Comparison of ENCODE assay signal across 19 cellular contexts in genomic region chr10:76393875-76394706, GRCh38.
DNase-seq lines count a peak whose midpoint lies in the region; ATAC-seq and TF ChIP-seq lines count a peak whose summit lies in the region.
"Had no signal": no experiment of that assay in that cellular context is flagged by ENCODE, and none has a peak within 500 bp of the region (broad histone marks: within the 10 kb centered on the region; RNA-seq: fewer than 3 reads in every experiment).

No MANE protein-coding gene starts in this region.

- H3K27me3 ChIP-seq in right atrium auricular region (no peaks in the 10 kb centered on the region), prostate gland (replicated peaks; ENCODE audit: insufficient read depth) (no peaks in the 10 kb centered on the region), upper lobe of left lung (no peaks in the 10 kb centered on the region)

- H3K27ac Mint-ChIP-seq in natural killer cell: no peak overlapping the region
- H3K27ac Mint-ChIP-seq: H9 had no signal

- H3K36me3 Mint-ChIP-seq in natural killer cell: no peaks in the 10 kb centered on the region

- ATAC-seq in upper lobe of left lung (ENCODE audit: low FRiP score in 2 of 2) (no peak), natural killer cell (no peak)
- ATAC-seq: A549, GM12878, K562 had no signal

- H3K4me3 ChIP-seq in right atrium auricular region (no peak overlapping the region), choroid plexus epithelial cell (ENCODE audit: low read depth, low read length) (no peak overlapping the region), prostate gland (no peak overlapping the region), upper lobe of left lung (no peak overlapping the region)
- H3K4me3 ChIP-seq: A549, GM12878, K562 had no signal

- intact Hi-C loops in cardiac septum (cut with DNase I) (loop anchor here (10.0 kb wide), 1 partner anchor 79 kb away; no protein-coding TSS in a partner anchor), prostate gland (cut with DNase I) (no loop called here), natural killer cell (cut with micrococcal nuclease) (no loop called here)

- TF ChIP-seq EP300 in upper lobe of left lung (IDR thresholded peaks at IDR 0.05): no peak

- peaks cover 0 to 50% of the 10 kb centered on the region in 2 donors for H3K4me1 ChIP-seq in right atrium auricular region
- H3K4me1 ChIP-seq in prostate gland (replicated peaks): peaks cover 7% of the 10 kb centered on the region
- no peaks in the 10 kb centered on the region for H3K4me1 ChIP-seq in upper lobe of left lung
- H3K4me1 ChIP-seq: A549 had no signal

- H3K27ac ChIP-seq in right atrium auricular region: peak overlapping the region; percentile 70 to 76
- peak overlapping the region in 1 of 2 donors; percentile 44 for H3K27ac ChIP-seq in prostate gland
- H3K27ac ChIP-seq in upper lobe of left lung: no peak overlapping the region
- H3K27ac ChIP-seq: A549, C4-2B, RWPE1 had no signal

- no peaks in the 10 kb centered on the region for H3K27me3 Mint-ChIP-seq in natural killer cell (ENCODE audit: low read depth in 2 of 2)

- no peak overlapping the region for H3K4me3 Mint-ChIP-seq in natural killer cell
- H3K4me3 Mint-ChIP-seq: H9 had no signal

- no peaks in the 10 kb centered on the region for H3K4me1 Mint-ChIP-seq in natural killer cell

- H3K9me3 Mint-ChIP-seq in natural killer cell: peaks cover 0 to 2% of the 10 kb centered on the region in 2 donors
- H3K9me3 Mint-ChIP-seq: H9 had no signal

- DNase-seq in right atrium auricular region (ENCODE audit: low spot score): no peak
- DNase-seq in cardiac septum (ENCODE audit: low spot score): no peak
- peak; percentile 15 for DNase-seq in choroid plexus epithelial cell (ENCODE audit: low read depth)
- DNase-seq in prostate gland (ENCODE audit: low spot score): peak; percentile 38
- no peak for DNase-seq in HT-29 (ENCODE audit: low spot score)
- DNase-seq in upper lobe of left lung: no peak
- no peak for DNase-seq in natural killer cell
- DNase-seq: DMS53, H9, NCI-H1048, NCI-H146, NCI-H345, NCI-H526 treated with DMSO at 0.1 percent for 48 hours, OCI-M1 had no signal

- H3K36me3 ChIP-seq in right atrium auricular region (no peaks in the 10 kb centered on the region), prostate gland (no peaks in the 10 kb centered on the region), upper lobe of left lung (no peaks in the 10 kb centered on the region)

- no peak for TF ChIP-seq CTCF in right atrium auricular region (IDR thresholded peaks at IDR 0.05)
- TF ChIP-seq CTCF in choroid plexus epithelial cell (conservative IDR thresholded peaks at IDR 0.05; ENCODE audit: low read depth, low read length): no peak
- no peak for TF ChIP-seq CTCF in prostate gland (IDR thresholded peaks at IDR 0.05)
- TF ChIP-seq CTCF in upper lobe of left lung (IDR thresholded peaks at IDR 0.05): no peak
- TF ChIP-seq CTCF in natural killer cell (IDR thresholded peaks at IDR 0.05): no peak

- WGBS in prostate gland: 78% methylated on average over 3 of the region's 3 CpGs
- 88 to 94% methylated on average over 3 of the region's 3 CpGs for WGBS in upper lobe of left lung, 2 donors

- no peaks in the 10 kb centered on the region for H3K9me3 ChIP-seq in right atrium auricular region
- no peaks in the 10 kb centered on the region for H3K9me3 ChIP-seq in prostate gland
- no peaks in the 10 kb centered on the region for H3K9me3 ChIP-seq in upper lobe of left lung
- H3K9me3 ChIP-seq: A549 had no signal

- TF ChIP-seq POLR2A in prostate gland (IDR thresholded peaks at IDR 0.05) (no peak), upper lobe of left lung (IDR thresholded peaks at IDR 0.05) (no peak)

Comparison
In these comparisons a context has a peak if more than half of its experiments do, and no peak if none do; other contexts are left out.
1. DNase-seq: peak in choroid plexus epithelial cell (single experiment) and prostate gland (single experiment); none in right atrium auricular region (single experiment), cardiac septum (single experiment), HT-29 (single experiment), upper lobe of left lung (0 of 2) and natural killer cell (single experiment).
2. H3K27ac ChIP-seq: peak in right atrium auricular region (2 of 2); none in upper lobe of left lung (0 of 4).